15 cellular contexts compared by ENCODE assay signal in genomic region chr12:4664111-4664510, GRCh38. TPM values are rescaled to one million over a fixed set of nuclear protein-coding genes. Genes with fewer than 3 reads are reported as not detected.
A peak's percentile ranks its signal among the peaks of the same experiment; 100 is the strongest.
DNase-seq lines count a peak whose midpoint lies in the region; ATAC-seq and TF ChIP-seq lines count a peak whose summit lies in the region.
"Had no signal": no experiment of that assay in that cellular context is flagged by ENCODE, and none has a peak within 500 bp of the region (broad histone marks: within the 10 kb centered on the region; RNA-seq: fewer than 3 reads in every experiment).

No MANE protein-coding gene starts in this region.

- peaks cover 77% of the 10 kb centered on the region for H3K36me3 ChIP-seq in effector memory CD4-positive, alpha-beta T cell (ENCODE audit: control insufficient read depth, insufficient read depth, low read length)

- H3K4me3 ChIP-seq in foreskin fibroblast (ENCODE audit: low read depth in 1 of 2, low read length in 2 of 2) = no peak overlapping the region
- H3K4me3 ChIP-seq in effector memory CD4-positive, alpha-beta T cell (ENCODE audit: insufficient read depth, low read depth, low read length, poor library complexity, severe bottlenecking) = no peak overlapping the region
- H3K4me3 ChIP-seq: GM12878, testis had no signal

- peak; percentile 86 for DNase-seq in AG08395 (ENCODE audit: low spot score)
- DNase-seq in HFFc6 = peak; percentile 86
- DNase-seq in amniotic epithelial cell (ENCODE audit: low read depth) = peak; percentile 73
- DNase-seq in foreskin fibroblast = peak; percentile 75 to 89
- DNase-seq in Calu3 = no peak
- DNase-seq in effector memory CD4-positive, alpha-beta T cell = no peak
- no peak for DNase-seq in NCI-H1694 treated with DMSO at 0.1 percent for 48 hours (lab: John Stamatoyannopoulos, UW)
- DNase-seq: activated CD4-positive, alpha-beta memory T cell treated with anti-CD3 and anti-CD28 coated beads, Interleukin-2, amount 10 ng/mL, durations not matched to agents 7 days and 5 days; activated naive CD8-positive, alpha-beta T cell treated with anti-CD3 and anti-CD28 coated beads, Interleukin-2, amount 10 ng/mL, durations not matched to agents 7 days and 5 days; NCI-H1092; NCI-H526; testis had no signal

- H3K9me3 ChIP-seq in effector memory CD4-positive, alpha-beta T cell (ENCODE audit: control insufficient read depth, low read length) = no peaks in the 10 kb centered on the region
- H3K9me3 ChIP-seq: testis had no signal

- H3K27me3 Mint-ChIP-seq in HFFc6 (ENCODE audit: insufficient read depth) (no peaks in the 10 kb centered on the region; the same call in 1 of the 2 replicates), Calu3 (ENCODE audit: unreplicated experiment) (no peaks in the 10 kb centered on the region)
- H3K27me3 Mint-ChIP-seq: activated CD4-positive, alpha-beta memory T cell treated with anti-CD3 and anti-CD28 coated beads, Interleukin-2, amount 10 ng/mL, durations not matched to agents 7 days and 5 days; activated naive CD8-positive, alpha-beta T cell treated with anti-CD3 and anti-CD28 coated beads, Interleukin-2, amount 10 ng/mL, durations not matched to agents 7 days and 5 days had no signal

- H3K4me3 Mint-ChIP-seq in HFFc6 (peak overlapping the region; percentile 9; the same call in 1 of the 2 replicates), Calu3 (ENCODE audit: low read depth, unreplicated experiment) (no peak overlapping the region)
- H3K4me3 Mint-ChIP-seq: activated CD4-positive, alpha-beta memory T cell treated with anti-CD3 and anti-CD28 coated beads, Interleukin-2, amount 10 ng/mL, durations not matched to agents 7 days and 5 days; activated naive CD8-positive, alpha-beta T cell treated with anti-CD3 and anti-CD28 coated beads, Interleukin-2, amount 10 ng/mL, durations not matched to agents 7 days and 5 days had no signal

- intact Hi-C loops in Calu3 (cut with micrococcal nuclease; ENCODE audit: unreplicated experiment) = no loop called here

- H3K9me3 Mint-ChIP-seq in HFFc6 (no peaks in the 10 kb centered on the region), Calu3 (ENCODE audit: low read depth, unreplicated experiment) (peaks cover 5% of the 10 kb centered on the region)
- H3K9me3 Mint-ChIP-seq: activated CD4-positive, alpha-beta memory T cell treated with anti-CD3 and anti-CD28 coated beads, Interleukin-2, amount 10 ng/mL, durations not matched to agents 7 days and 5 days; activated naive CD8-positive, alpha-beta T cell treated with anti-CD3 and anti-CD28 coated beads, Interleukin-2, amount 10 ng/mL, durations not matched to agents 7 days and 5 days had no signal

- H3K27ac Mint-ChIP-seq in HFFc6 = peak overlapping the region; percentile 70
- no peak overlapping the region for H3K27ac Mint-ChIP-seq in Calu3 (ENCODE audit: unreplicated experiment)
- H3K27ac Mint-ChIP-seq: activated CD4-positive, alpha-beta memory T cell treated with anti-CD3 and anti-CD28 coated beads, Interleukin-2, amount 10 ng/mL, durations not matched to agents 7 days and 5 days; activated naive CD8-positive, alpha-beta T cell treated with anti-CD3 and anti-CD28 coated beads, Interleukin-2, amount 10 ng/mL, durations not matched to agents 7 days and 5 days had no signal

- H3K27ac ChIP-seq in effector memory CD4-positive, alpha-beta T cell (ENCODE audit: insufficient read depth, low read length, poor library complexity, severe bottlenecking) = no peak overlapping the region
- H3K27ac ChIP-seq: testis had no signal

- TF ChIP-seq CTCF in HFFc6 (IDR thresholded peaks at IDR 0.05) (no peak), foreskin fibroblast (IDR thresholded peaks at IDR 0.05; ENCODE audit: low read depth, low read length) (no peak), Calu3 (IDR thresholded peaks at IDR 0.05; ENCODE audit: unreplicated experiment) (no peak)

- H3K4me1 ChIP-seq in effector memory CD4-positive, alpha-beta T cell (ENCODE audit: control insufficient read depth, insufficient read depth, low read length, poor library complexity, severe bottlenecking) = no peaks in the 10 kb centered on the region
- H3K4me1 ChIP-seq: testis had no signal

- CTCF ChIA-PET in Calu3 (lab: Charles Lee) = interaction anchor here (0.6 kb wide), 1 partner anchor 1518 kb away, joined by 3 read pairs; no protein-coding TSS in a partner anchor

- peaks cover 37% of the 10 kb centered on the region for H3K36me3 Mint-ChIP-seq in HFFc6 (ENCODE audit: low read depth)
- H3K36me3 Mint-ChIP-seq in Calu3 (ENCODE audit: insufficient read depth, unreplicated experiment) = peaks cover 14% of the 10 kb centered on the region

- no peak for ATAC-seq in HG03442 (IDR thresholded peaks at IDR 0.05; ENCODE audit: unreplicated experiment)
- ATAC-seq: esophagus mucosa, GM12878 had no signal

- H3K4me1 Mint-ChIP-seq in HFFc6 (ENCODE audit: low read depth) (peaks cover 16% of the 10 kb centered on the region), Calu3 (ENCODE audit: low read depth, unreplicated experiment) (no peaks in the 10 kb centered on the region)
- H3K4me1 Mint-ChIP-seq: activated CD4-positive, alpha-beta memory T cell treated with anti-CD3 and anti-CD28 coated beads, Interleukin-2, amount 10 ng/mL, durations not matched to agents 7 days and 5 days; activated naive CD8-positive, alpha-beta T cell treated with anti-CD3 and anti-CD28 coated beads, Interleukin-2, amount 10 ng/mL, durations not matched to agents 7 days and 5 days had no signal

- no TSS peak for BruUV-seq in Calu3 (replicated peaks; lab: Mats Ljungman, UMichigan)

- no peaks in the 10 kb centered on the region for H3K27me3 ChIP-seq in effector memory CD4-positive, alpha-beta T cell (replicated peaks; ENCODE audit: control insufficient read depth, insufficient read depth, low read length, poor library complexity, severe bottlenecking)
- H3K27me3 ChIP-seq: testis had no signal

RNA-seq across cellular contexts. Expression of gene NDUFA9, which starts 15.2 kb away (rescaled TPM):
- 100 to 1,000 TPM in 2 of 6 experiments, 10 to 100 TPM in 4; 91.0 to 112 (median 97.4) TPM for total RNA-seq in HFFc6 (2021; fragmentation: NEBNext Ultra II Directional; extraction: Animal tissue kit (Norgen Biotek cat#: 25700))
- 125 and 130 TPM in 2 replicates for total RNA-seq in Calu3 (2022)

RNA-seq across cellular contexts. Expression of gene AKAP3, which starts 15.3 kb away (rescaled TPM):
- total RNA-seq in HFFc6 (2021; fragmentation: NEBNext Ultra II Directional; extraction: Animal tissue kit (Norgen Biotek cat#: 25700)) = under 1 TPM; 0.23 to 0.75 (median 0.42) TPM
- 1.5 and 1.6 TPM in 2 replicates for total RNA-seq in Calu3 (2022)

RNA-seq across cellular contexts. Expression of gene GALNT8, which starts 56.1 kb away (rescaled TPM):
- total RNA-seq in HFFc6 (2021; fragmentation: NEBNext Ultra II Directional; extraction: Animal tissue kit (Norgen Biotek cat#: 25700)) = not detected
- total RNA-seq in Calu3 (2022) = not detected in 2 replicates
- total RNA-seq: esophagus mucosa had no signal

Comparison
In these comparisons a context has a peak if more than half of its experiments do, and no peak if none do; other contexts are left out.
1. DNase-seq: peak in AG08395 (single experiment), HFFc6 (single experiment), amniotic epithelial cell (single experiment) and foreskin fibroblast (2 of 2); none in Calu3 (single experiment), effector memory CD4-positive, alpha-beta T cell (0 of 3) and NCI-H1694 treated with DMSO at 0.1 percent for 48 hours (single experiment).